In the genomic region with DNA sequence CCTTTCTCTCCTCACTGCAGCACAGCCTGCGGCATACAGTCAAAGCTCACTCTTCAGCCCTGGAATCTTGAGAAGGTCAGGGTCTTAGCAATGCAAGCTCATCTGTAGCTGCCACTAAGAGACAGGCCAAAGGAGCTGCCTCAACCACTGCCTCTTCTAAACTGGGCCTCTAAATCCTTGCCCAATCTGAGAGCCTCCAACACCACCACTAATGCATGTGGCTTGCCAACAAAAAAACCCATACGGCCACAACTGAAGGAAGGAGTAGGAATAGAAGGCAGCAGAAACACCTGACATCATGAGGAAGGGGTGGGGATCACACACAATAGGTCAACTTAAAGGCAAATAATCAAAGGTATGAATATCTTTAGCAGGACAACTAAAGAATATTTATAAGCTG, we compare ENCODE assay signal across 29 cellular contexts.
DNase-seq lines count a peak whose midpoint lies in the region; ATAC-seq and TF ChIP-seq lines count a peak whose summit lies in the region.
"Had no signal": no experiment of that assay in that cellular context is flagged by ENCODE, and none has a peak within 500 bp of the region (broad histone marks: within the 10 kb centered on the region; RNA-seq: fewer than 3 reads in every experiment).

No MANE protein-coding gene starts in this region.

- DNase-seq in activated T-cell treated with anti-CD3 and anti-CD28 coated beads, Interleukin-2, amount 50 U/mL, for 72 hours, result no peak
- DNase-seq in activated T-cell treated with anti-CD3 and anti-CD28 coated beads, Interleukin-2, amount 50 U/mL, for 48 hours, result no peak
- DNase-seq in central memory CD8-positive, alpha-beta T cell (ENCODE audit: low spot score in 2 of 2), result no peak
- DNase-seq in stimulated activated naive CD8-positive, alpha-beta T cell treated with anti-CD3 and anti-CD28 coated beads, Interleukin-15, amount 100 ng/mL, for 72 hours, result peak in 1 of 2 donors; percentile 26
- no peak for DNase-seq in DMS153 treated with DMSO at 0.1 percent for 48 hours (lab: John Stamatoyannopoulos, UW; ENCODE audit: unreplicated experiment)
- no peak for DNase-seq in stimulated activated naive B cell treated with anti-CD40 and anti-IgM and Interleukin-4, amounts not matched to agents 10 μg/mL and 1 μg/mL and 100 μg/mL, for 72 hours
- DNase-seq: activated B cell treated with CpG ODN at 0.5 μM for 24 hours; activated T-cell treated with anti-CD3 and anti-CD28 coated beads, Interleukin-2, amount 50 U/mL, for 1 hour; aorta; effector memory CD4-positive, alpha-beta T cell; EL; hypothalamus; mammary epithelial cell; mucosa of descending colon; NCI-H1105; NCI-H187 treated with DMSO at 0.1 percent for 48 hours; NCI-H524 treated with DMSO at 0.1 percent for 48 hours; NK-92 treated with Interleukin-12 subunit alpha and Interleukin-12 subunit beta, amount 100 ng/mL, for 24 hours; ovary; thyroid gland; uterus had no signal

- H3K27me3 Mint-ChIP-seq in activated T-cell treated with anti-CD3 and anti-CD28 coated beads, Interleukin-2, amount 50 U/mL, for 72 hours (ENCODE audit: low read depth), result no peaks in the 10 kb centered on the region
- H3K27me3 Mint-ChIP-seq in central memory CD8-positive, alpha-beta T cell, result no peaks in the 10 kb centered on the region
- H3K27me3 Mint-ChIP-seq in stimulated activated naive CD8-positive, alpha-beta T cell treated with anti-CD3 and anti-CD28 coated beads, Interleukin-15, amount 100 ng/mL, for 72 hours, result no peaks in the 10 kb centered on the region
- H3K27me3 Mint-ChIP-seq in stimulated activated naive B cell treated with anti-CD40 and anti-IgM and Interleukin-4, amounts not matched to agents 10 μg/mL and 1 μg/mL and 100 μg/mL, for 72 hours, result no peaks in the 10 kb centered on the region
- H3K27me3 Mint-ChIP-seq: activated B cell treated with CpG ODN at 0.5 μM for 24 hours; activated naive CD4-positive, alpha-beta T cell treated with anti-CD3 and anti-CD28 coated beads, Interleukin-2, amount 50 U/mL, for 24 hours; B cell; CD8-positive, alpha-beta memory T cell had no signal

- no peak for TF ChIP-seq CTCF in KMS-11 (conservative IDR thresholded peaks at IDR 0.05; ENCODE audit: low read depth, low read length)

- H3K4me3 ChIP-seq in KMS-11 (IDR thresholded peaks at IDR 0.05; ENCODE audit: insufficient read depth, low read depth, low read length), result no peak overlapping the region
- H3K4me3 ChIP-seq: coronary artery, K562, mucosa of descending colon, ovary, thyroid gland, uterus had no signal

- H3K27ac ChIP-seq in KMS-11, result peak overlapping the region; percentile 42; the same call in 1 of the 2 replicates
- H3K27ac ChIP-seq: coronary artery, epithelial cell of prostate, ovary, thyroid gland, uterus had no signal

- no peak overlapping the region for H2AFZ ChIP-seq in KMS-11 (ENCODE audit: low read depth)

- peaks cover 63% of the 10 kb centered on the region for H3K4me1 Mint-ChIP-seq in activated T-cell treated with anti-CD3 and anti-CD28 coated beads, Interleukin-2, amount 50 U/mL, for 72 hours (ENCODE audit: low read depth)
- peaks cover 59% of the 10 kb centered on the region for H3K4me1 Mint-ChIP-seq in central memory CD8-positive, alpha-beta T cell
- peaks cover 55% of the 10 kb centered on the region for H3K4me1 Mint-ChIP-seq in stimulated activated naive CD8-positive, alpha-beta T cell treated with anti-CD3 and anti-CD28 coated beads, Interleukin-15, amount 100 ng/mL, for 72 hours
- H3K4me1 Mint-ChIP-seq in stimulated activated naive B cell treated with anti-CD40 and anti-IgM and Interleukin-4, amounts not matched to agents 10 μg/mL and 1 μg/mL and 100 μg/mL, for 72 hours, result peaks cover 37 to 63% of the 10 kb centered on the region in 2 donors

- no peak overlapping the region for H3K9ac ChIP-seq in KMS-11

- peak overlapping the region; percentile 57 to 74 for H3K4me3 Mint-ChIP-seq in activated T-cell treated with anti-CD3 and anti-CD28 coated beads, Interleukin-2, amount 50 U/mL, for 72 hours
- H3K4me3 Mint-ChIP-seq in central memory CD8-positive, alpha-beta T cell, result no peak overlapping the region
- no peak overlapping the region for H3K4me3 Mint-ChIP-seq in stimulated activated naive CD8-positive, alpha-beta T cell treated with anti-CD3 and anti-CD28 coated beads, Interleukin-15, amount 100 ng/mL, for 72 hours
- H3K4me3 Mint-ChIP-seq in stimulated activated naive B cell treated with anti-CD40 and anti-IgM and Interleukin-4, amounts not matched to agents 10 μg/mL and 1 μg/mL and 100 μg/mL, for 72 hours, result no peak overlapping the region
- H3K4me3 Mint-ChIP-seq: activated B cell treated with CpG ODN at 0.5 μM for 24 hours; B cell; CD8-positive, alpha-beta memory T cell had no signal

- H3K4me1 ChIP-seq in KMS-11 (ENCODE audit: low read depth, poor library complexity, severe bottlenecking), result peaks cover 73% of the 10 kb centered on the region
- H3K4me1 ChIP-seq: uterus had no signal

- H3K9me3 Mint-ChIP-seq in activated T-cell treated with anti-CD3 and anti-CD28 coated beads, Interleukin-2, amount 50 U/mL, for 72 hours, result peaks cover 0 to 2% of the 10 kb centered on the region in 2 donors
- H3K9me3 Mint-ChIP-seq in central memory CD8-positive, alpha-beta T cell, result no peaks in the 10 kb centered on the region
- H3K9me3 Mint-ChIP-seq in stimulated activated naive CD8-positive, alpha-beta T cell treated with anti-CD3 and anti-CD28 coated beads, Interleukin-15, amount 100 ng/mL, for 72 hours, result no peaks in the 10 kb centered on the region
- no peaks in the 10 kb centered on the region for H3K9me3 Mint-ChIP-seq in stimulated activated naive B cell treated with anti-CD40 and anti-IgM and Interleukin-4, amounts not matched to agents 10 μg/mL and 1 μg/mL and 100 μg/mL, for 72 hours
- H3K9me3 Mint-ChIP-seq: activated B cell treated with CpG ODN at 0.5 μM for 24 hours; activated naive CD4-positive, alpha-beta T cell treated with anti-CD3 and anti-CD28 coated beads, Interleukin-2, amount 50 U/mL, for 24 hours; CD8-positive, alpha-beta memory T cell had no signal

- no peaks in the 10 kb centered on the region for H3K36me3 ChIP-seq in KMS-11 (ENCODE audit: insufficient read depth)
- H3K36me3 ChIP-seq: ovary, thyroid gland, uterus had no signal

- peak overlapping the region; percentile 91 for H3K27ac Mint-ChIP-seq in activated T-cell treated with anti-CD3 and anti-CD28 coated beads, Interleukin-2, amount 50 U/mL, for 72 hours
- H3K27ac Mint-ChIP-seq in central memory CD8-positive, alpha-beta T cell (ENCODE audit: low read depth), result peak overlapping the region; percentile 71
- no peak overlapping the region for H3K27ac Mint-ChIP-seq in stimulated activated naive CD8-positive, alpha-beta T cell treated with anti-CD3 and anti-CD28 coated beads, Interleukin-15, amount 100 ng/mL, for 72 hours
- no peak overlapping the region for H3K27ac Mint-ChIP-seq in stimulated activated naive B cell treated with anti-CD40 and anti-IgM and Interleukin-4, amounts not matched to agents 10 μg/mL and 1 μg/mL and 100 μg/mL, for 72 hours
- H3K27ac Mint-ChIP-seq: activated B cell treated with CpG ODN at 0.5 μM for 24 hours, B cell had no signal

- H3K4me2 ChIP-seq in KMS-11, result peak overlapping the region; percentile 21; the same call in 1 of the 2 replicates

- ATAC-seq in activated T-cell treated with anti-CD3 and anti-CD28 coated beads, Interleukin-2, amount 50 U/mL, for 72 hours (replicated peaks in 1 of 2), result no peak
- ATAC-seq in central memory CD8-positive, alpha-beta T cell (replicated peaks; ENCODE audit: extremely low read depth, poor library complexity, severe bottlenecking), result no peak
- peak; percentile 63 for ATAC-seq in stimulated activated naive CD8-positive, alpha-beta T cell treated with anti-CD3 and anti-CD28 coated beads, Interleukin-15, amount 100 ng/mL, for 72 hours
- ATAC-seq in stimulated activated naive B cell treated with anti-CD40 and anti-IgM and Interleukin-4, amounts not matched to agents 10 μg/mL and 1 μg/mL and 100 μg/mL, for 72 hours (replicated peaks), result no peak
- no peak for ATAC-seq in GM21723 (IDR thresholded peaks at IDR 0.05; ENCODE audit: unreplicated experiment)
- ATAC-seq: K562, mucosa of descending colon had no signal

- 0 out of 2 replicates have a peak, but pooled peaks cover 11% of the 10 kb centered on the region for H4K20me1 ChIP-seq in KMS-11 (ENCODE audit: insufficient read depth)

- H3K36me3 Mint-ChIP-seq in activated T-cell treated with anti-CD3 and anti-CD28 coated beads, Interleukin-2, amount 50 U/mL, for 72 hours (ENCODE audit: insufficient read depth in 2 of 2), result peaks cover 0 to 6% of the 10 kb centered on the region in 2 donors
- H3K36me3 Mint-ChIP-seq in central memory CD8-positive, alpha-beta T cell (ENCODE audit: insufficient read depth), result peaks cover 20% of the 10 kb centered on the region
- peaks cover 9 to 20% of the 10 kb centered on the region in 2 donors for H3K36me3 Mint-ChIP-seq in stimulated activated naive B cell treated with anti-CD40 and anti-IgM and Interleukin-4, amounts not matched to agents 10 μg/mL and 1 μg/mL and 100 μg/mL, for 72 hours

- no peaks in the 10 kb centered on the region for H3K27me3 ChIP-seq in KMS-11 (ENCODE audit: insufficient read depth, low read depth)
- H3K27me3 ChIP-seq: ovary, thyroid gland, uterus had no signal

- peaks cover 42% of the 10 kb centered on the region for H3K79me2 ChIP-seq in KMS-11 (ENCODE audit: insufficient read depth, low read depth)

Comparison
In these comparisons a context has a peak if more than half of its experiments do, and no peak if none do; other contexts are left out.
1. H3K27ac Mint-ChIP-seq: peak in activated T-cell treated with anti-CD3 and anti-CD28 coated beads, Interleukin-2, amount 50 U/mL, for 72 hours (single experiment) and central memory CD8-positive, alpha-beta T cell (single experiment); none in stimulated activated naive CD8-positive, alpha-beta T cell treated with anti-CD3 and anti-CD28 coated beads, Interleukin-15, amount 100 ng/mL, for 72 hours (0 of 2) and stimulated activated naive B cell treated with anti-CD40 and anti-IgM and Interleukin-4, amounts not matched to agents 10 μg/mL and 1 μg/mL and 100 μg/mL, for 72 hours (single experiment).
2. H3K4me3 Mint-ChIP-seq: peak in activated T-cell treated with anti-CD3 and anti-CD28 coated beads, Interleukin-2, amount 50 U/mL, for 72 hours (2 of 2); none in central memory CD8-positive, alpha-beta T cell (single experiment), stimulated activated naive CD8-positive, alpha-beta T cell treated with anti-CD3 and anti-CD28 coated beads, Interleukin-15, amount 100 ng/mL, for 72 hours (0 of 2) and stimulated activated naive B cell treated with anti-CD40 and anti-IgM and Interleukin-4, amounts not matched to agents 10 μg/mL and 1 μg/mL and 100 μg/mL, for 72 hours (0 of 2).